ENCODE assay signal across 8 cellular contexts in genomic region chr12:124774462-124775167, GRCh38.
A peak's percentile ranks its signal among the peaks of the same experiment; 100 is the strongest.
DNase-seq lines count a peak whose midpoint lies in the region; ATAC-seq and TF ChIP-seq lines count a peak whose summit lies in the region.

No MANE protein-coding gene starts in this region.

- H3K27ac Mint-ChIP-seq in activated naive CD8-positive, alpha-beta T cell: peak overlapping the region; percentile 59
- peak overlapping the region in 1 of 6 donors; percentile 42 for H3K27ac Mint-ChIP-seq in immature natural killer cell

- peak; percentile 23 for TF ChIP-seq POLR2A in GM18505 (IDR thresholded peaks at IDR 0.05; ENCODE audit: borderline replicate concordance, extremely low read depth, insufficient read depth, insufficient read length)

- peak; percentile 53 to 74 for DNase-seq in NOMO-1 (lab: John Stamatoyannopoulos, UW; ENCODE audit: unreplicated experiment in 2 of 2)
- peak in 1 of 3 donors; percentile 33 for DNase-seq in immature natural killer cell
- peak in 2 of 3 experiments; percentile 25 to 39 for DNase-seq in stimulated activated CD4-positive, alpha-beta T cell treated with anti-CD3 and anti-CD28 coated beads, TNF-alpha, amount 100 ng/mL, for 4 hours (ENCODE audit: low read depth in 3 of 3)
- no peak for DNase-seq in HPDE6-E6E7 (ENCODE audit: extremely low spot score)
- DNase-seq in KG1 (lab: John Stamatoyannopoulos, UW): no peak

- no peaks in the 10 kb centered on the region for H3K9me3 Mint-ChIP-seq in activated naive CD8-positive, alpha-beta T cell (ENCODE audit: low read depth)
- no peaks in the 10 kb centered on the region for H3K9me3 Mint-ChIP-seq in immature natural killer cell

- peaks cover 3% of the 10 kb centered on the region for H3K27me3 Mint-ChIP-seq in activated naive CD8-positive, alpha-beta T cell
- H3K27me3 Mint-ChIP-seq in immature natural killer cell (ENCODE audit: low read depth in 3 of 3): peaks cover 0 to 6% (median 4%) of the 10 kb centered on the region in 3 donors

- ATAC-seq in GM18505 (IDR thresholded peaks at IDR 0.05; ENCODE audit: unreplicated experiment) (peak; percentile 75), HG02623 (IDR thresholded peaks at IDR 0.05; ENCODE audit: unreplicated experiment) (peak; percentile 80)

- H3K4me1 Mint-ChIP-seq in activated naive CD8-positive, alpha-beta T cell (ENCODE audit: low read depth): peaks cover 22% of the 10 kb centered on the region
- peaks cover 11 to 18% of the 10 kb centered on the region in 2 donors for H3K4me1 Mint-ChIP-seq in immature natural killer cell

- H3K4me3 Mint-ChIP-seq in activated naive CD8-positive, alpha-beta T cell: peak overlapping the region; percentile 48
- peak overlapping the region in 4 of 5 donors; percentile 5 to 80 (median 36) for H3K4me3 Mint-ChIP-seq in immature natural killer cell

- H3K36me3 Mint-ChIP-seq in activated naive CD8-positive, alpha-beta T cell: no peaks in the 10 kb centered on the region
- no peaks in the 10 kb centered on the region for H3K36me3 Mint-ChIP-seq in immature natural killer cell

Comparison
In these comparisons a context has a peak if more than half of its experiments do, and no peak if none do; other contexts are left out.
1. DNase-seq: peak in NOMO-1 (2 of 2) and stimulated activated CD4-positive, alpha-beta T cell treated with anti-CD3 and anti-CD28 coated beads, TNF-alpha, amount 100 ng/mL, for 4 hours (2 of 3); none in HPDE6-E6E7 (single experiment) and KG1 (single experiment).